8 cellular contexts compared by ENCODE assay signal in genomic region chr4:6470502-6471302, GRCh38. TPM values are rescaled to one million over a fixed set of nuclear protein-coding genes. Genes with fewer than 3 reads are reported as not detected.
A peak's percentile ranks its signal among the peaks of the same experiment; 100 is the strongest.
DNase-seq lines count a peak whose midpoint lies in the region; ATAC-seq and TF ChIP-seq lines count a peak whose summit lies in the region.

No MANE protein-coding gene starts in this region.

- H3K4me3 Mint-ChIP-seq in activated CD4-positive, alpha-beta T cell treated with anti-CD3 and anti-CD28 coated beads, Interleukin-2, amount 10 ng/mL, durations not matched to agents 24 days and 14 days: peak overlapping the region; percentile 40
- H3K4me3 Mint-ChIP-seq in WTC11: peak overlapping the region; percentile 67
- H3K4me3 Mint-ChIP-seq in naive thymus-derived CD8-positive, alpha-beta T cell: peak overlapping the region in 9 of 10 donors; percentile 17 to 70 (median 52)

- no peaks in the 10 kb centered on the region for H3K9me3 Mint-ChIP-seq in activated CD4-positive, alpha-beta T cell treated with anti-CD3 and anti-CD28 coated beads, Interleukin-2, amount 10 ng/mL, durations not matched to agents 24 days and 14 days
- H3K9me3 Mint-ChIP-seq in WTC11: no peaks in the 10 kb centered on the region
- peaks cover 0 to 5% (median 0%) of the 10 kb centered on the region in 9 donors for H3K9me3 Mint-ChIP-seq in naive thymus-derived CD8-positive, alpha-beta T cell

- TF ChIP-seq CTCF in WTC11 (IDR thresholded peaks at IDR 0.05) (no peak), fibroblast of pulmonary artery (IDR thresholded peaks at IDR 0.05; ENCODE audit: low read length, missing control alignments) (no peak)

- peak; percentile 60 for DNase-seq in activated CD4-positive, alpha-beta T cell treated with anti-CD3 and anti-CD28 coated beads, Interleukin-2, amount 10 ng/mL, durations not matched to agents 24 days and 14 days
- no peak for DNase-seq in activated CD4-positive, alpha-beta T cell treated with anti-CD3 and anti-CD28 coated beads for 4 hours
- peak; percentile 51 for DNase-seq in WTC11 (ENCODE audit: low spot score)
- DNase-seq in fibroblast of pulmonary artery (ENCODE audit: low read depth): peak; percentile 36
- DNase-seq in naive thymus-derived CD8-positive, alpha-beta T cell: peak in 1 of 10 donors; percentile 54
- DNase-seq in NCI-H82 (lab: John Stamatoyannopoulos, UW): no peak

- H3K4me1 Mint-ChIP-seq in activated CD4-positive, alpha-beta T cell treated with anti-CD3 and anti-CD28 coated beads, Interleukin-2, amount 10 ng/mL, durations not matched to agents 24 days and 14 days: no peaks in the 10 kb centered on the region
- peaks cover 19% of the 10 kb centered on the region for H3K4me1 Mint-ChIP-seq in WTC11
- H3K4me1 Mint-ChIP-seq in naive thymus-derived CD8-positive, alpha-beta T cell: peaks cover 3 to 13% (median 9%) of the 10 kb centered on the region in 4 donors

- peak; percentile 40 for ATAC-seq in WTC11
- ATAC-seq in naive thymus-derived CD8-positive, alpha-beta T cell: no peak
- ATAC-seq in GM21737 (IDR thresholded peaks at IDR 0.05; ENCODE audit: unreplicated experiment): no peak
- ATAC-seq in GM19397 (IDR thresholded peaks at IDR 0.05; ENCODE audit: unreplicated experiment): no peak

- H3K27ac Mint-ChIP-seq in activated CD4-positive, alpha-beta T cell treated with anti-CD3 and anti-CD28 coated beads, Interleukin-2, amount 10 ng/mL, durations not matched to agents 24 days and 14 days: no peak overlapping the region
- no peak overlapping the region for H3K27ac Mint-ChIP-seq in WTC11
- no peak overlapping the region for H3K27ac Mint-ChIP-seq in naive thymus-derived CD8-positive, alpha-beta T cell

- no peaks in the 10 kb centered on the region for H3K36me3 Mint-ChIP-seq in activated CD4-positive, alpha-beta T cell treated with anti-CD3 and anti-CD28 coated beads, Interleukin-2, amount 10 ng/mL, durations not matched to agents 24 days and 14 days (ENCODE audit: low read depth)
- H3K36me3 Mint-ChIP-seq in WTC11: no peaks in the 10 kb centered on the region
- H3K36me3 Mint-ChIP-seq in naive thymus-derived CD8-positive, alpha-beta T cell: peaks cover 0 to 2% (median 0%) of the 10 kb centered on the region in 3 donors

- intact Hi-C loops in activated CD4-positive, alpha-beta T cell treated with anti-CD3 and anti-CD28 coated beads, Interleukin-2, amount 10 ng/mL, durations not matched to agents 24 days and 14 days (cut with micrococcal nuclease): no loop called here

- POLR2A ChIA-PET in WTC11 (lab: Charles Lee): interaction anchor here (0.6 kb wide), 1 partner anchor 195 kb away, joined by 3 read pairs; no protein-coding TSS in a partner anchor
- POLR2A ChIA-PET in naive thymus-derived CD8-positive, alpha-beta T cell (lab: Charles Lee): no interaction called here

- H3K27me3 Mint-ChIP-seq in activated CD4-positive, alpha-beta T cell treated with anti-CD3 and anti-CD28 coated beads, Interleukin-2, amount 10 ng/mL, durations not matched to agents 24 days and 14 days: peaks cover 46% of the 10 kb centered on the region
- peaks cover 60% of the 10 kb centered on the region for H3K27me3 Mint-ChIP-seq in WTC11 (ENCODE audit: low read depth)
- H3K27me3 Mint-ChIP-seq in naive thymus-derived CD8-positive, alpha-beta T cell: peaks cover 32 to 76% (median 61%) of the 10 kb centered on the region in 5 donors

- CTCF ChIA-PET in WTC11 (lab: Charles Lee): no interaction called here

- peak overlapping the region; percentile 30 for H3K4me3 ChIP-seq in fibroblast of pulmonary artery (replicated peaks; ENCODE audit: low read depth, low read length)

TF ChIP-seq in WTC11, 78 proteins besides CTCF, POLR2A, EP300 and RAD21:
- TF ChIP-seq AR (CRISPR knock-in tag; IDR thresholded peaks at IDR 0.05) (no peak), NFATC4 (CRISPR knock-in tag; IDR thresholded peaks at IDR 0.05) (no peak), ZNF121 (CRISPR knock-in tag; IDR thresholded peaks at IDR 0.05) (peak; percentile 99), GTF2I (CRISPR knock-in tag; conservative IDR thresholded peaks at IDR 0.05) (peak; percentile 60; the same call in 1 of the 2 replicates)
TF ChIP-seq in WTC11: peak in this region for 2.

RNA-seq across cellular contexts. Expression of gene PPP2R2C, which starts 1.7 kb away (rescaled TPM):
- total RNA-seq in activated CD4-positive, alpha-beta T cell treated with anti-CD3 and anti-CD28 coated beads, Interleukin-2, amount 10 ng/mL, durations not matched to agents 24 days and 14 days: not detected in 2 replicates
- 9.0 to 11.5 TPM (median 9.4 TPM) in 3 replicates for total RNA-seq in WTC11 (2021)
- not detected for total RNA-seq in naive thymus-derived CD8-positive, alpha-beta T cell
- not detected for polyA plus RNA-seq in naive thymus-derived CD8-positive, alpha-beta T cell

Comparison
In these comparisons a context has a peak if more than half of its experiments do, and no peak if none do; other contexts are left out.
1. DNase-seq: peak in activated CD4-positive, alpha-beta T cell treated with anti-CD3 and anti-CD28 coated beads, Interleukin-2, amount 10 ng/mL, durations not matched to agents 24 days and 14 days (single experiment), WTC11 (single experiment) and fibroblast of pulmonary artery (single experiment); none in activated CD4-positive, alpha-beta T cell treated with anti-CD3 and anti-CD28 coated beads for 4 hours (0 of 2) and NCI-H82 (single experiment).
2. RNA of gene PPP2R2C, which starts 1.7 kb away (total RNA-seq): 9.0 to 11.5 TPM in WTC11; not detected in activated CD4-positive, alpha-beta T cell treated with anti-CD3 and anti-CD28 coated beads, Interleukin-2, amount 10 ng/mL, durations not matched to agents 24 days and 14 days and not detected in naive thymus-derived CD8-positive, alpha-beta T cell; every median in the first group is over 10 times any median in the second.
3. Peak in every context shown above with its lines, with median percentiles within 50 percentile points of each other: H3K4me3 Mint-ChIP-seq.